Comparison of ENCODE assay signal across 8 cellular contexts in genomic region chr17:75848523-75849303, GRCh38. TPM values are rescaled to one million over a fixed set of nuclear protein-coding genes. Genes with fewer than 3 reads are reported as not detected.
DNase-seq lines count a peak whose midpoint lies in the region; ATAC-seq and TF ChIP-seq lines count a peak whose summit lies in the region.

No MANE protein-coding gene starts in this region.

- ATAC-seq in mucosa of descending colon (peak; percentile 10), HG03432 (IDR thresholded peaks at IDR 0.05; ENCODE audit: unreplicated experiment) (no peak)

- DNase-seq in NCI-H345 (lab: John Stamatoyannopoulos, UW): peak; percentile 47
- peak; percentile 73 to 77 for DNase-seq in activated CD4-positive, alpha-beta T cell treated with anti-CD3 and anti-CD28 coated beads, Interleukin-2, amount 50 U/mL, for 24 hours (ENCODE audit: low read depth in 1 of 2, low spot score in 1 of 2)
- DNase-seq in dorsolateral prefrontal cortex: peak in 8 of 10 donors; percentile 56 to 83 (median 63)
- DNase-seq in mucosa of descending colon: peak; percentile 87 to 96 (median 90)
- DNase-seq in stimulated activated CD8-positive, alpha-beta memory T cell treated with anti-CD3 and anti-CD28 coated beads, Interleukin-7, amount 100 ng/mL, for 48 hours (ENCODE audit: extremely low read depth in 1 of 2, low read depth in 1 of 2): peak; percentile 42 to 72
- DNase-seq in mesenteric fat pad (ENCODE audit: low spot score): no peak

- intact Hi-C loops in dorsolateral prefrontal cortex (cut with DNase I): loop anchor here in 1 of 2 donors (5.0 kb wide), 2 partner anchors 49 to 86 kb away; partner anchors contain the start of gene TRIM65
- intact Hi-C loops in mucosa of descending colon (cut with DNase I, micrococcal nuclease): no loop called here

- peaks cover 2% of the 10 kb centered on the region for H3K36me3 ChIP-seq in mucosa of descending colon (ENCODE audit: low read depth)

- H3K27me3 ChIP-seq in dorsolateral prefrontal cortex: no peaks in the 10 kb centered on the region

- peak overlapping the region in 57 of 59 donors; percentile 4 to 100 (median 76) for H3K27ac ChIP-seq in dorsolateral prefrontal cortex

- no peaks in the 10 kb centered on the region for H3K9me3 ChIP-seq in mucosa of descending colon

- H3K4me3 ChIP-seq in dorsolateral prefrontal cortex: peak overlapping the region in 3 of 59 donors; percentile 1 to 9 (median 6)
- no peak overlapping the region for H3K4me3 ChIP-seq in mucosa of descending colon

- TF ChIP-seq CTCF in GM12874 (IDR thresholded peaks at IDR 0.05; ENCODE audit: insufficient read depth, low read depth, low read length) (peak; percentile 71), dorsolateral prefrontal cortex (IDR thresholded peaks at IDR 0.05 in 54 of 56, conservative IDR thresholded peaks at IDR 0.05 in 2 of 56; ENCODE audit: low read depth in 1 of 56, partially characterized antibody in 56 of 56) (peak in 54 of 56 donors; percentile 41 to 70 (median 61)), mucosa of descending colon (IDR thresholded peaks at IDR 0.05) (peak; percentile 57)

- H3K4me1 ChIP-seq in mucosa of descending colon (ENCODE audit: low read depth): peaks cover 31% of the 10 kb centered on the region

RNA-seq across cellular contexts. Expression of gene UNC13D, which starts 4.5 kb away (rescaled TPM):
- 10 to 100 TPM in 85 of 120 experiments, 1 to 10 TPM in 35; 3.9 to 40.2 (median 13.0) TPM for total RNA-seq in dorsolateral prefrontal cortex
- 10 to 100 TPM; 18.4 to 40.2 (median 23.0) TPM for total RNA-seq in mucosa of descending colon
- 12.8 TPM for total RNA-seq in mesenteric fat pad

RNA-seq across cellular contexts. Expression of gene WBP2, which starts 6.4 kb away (rescaled TPM):
- 100 to 1,000 TPM; 311 to 523 (median 421) TPM for total RNA-seq in dorsolateral prefrontal cortex
- 100 to 1,000 TPM in 1 of 3 donors, 10 to 100 TPM in 2; 99.1 to 114 (median 99.8) TPM for total RNA-seq in mucosa of descending colon
- 125 TPM for total RNA-seq in mesenteric fat pad

RNA-seq across cellular contexts. Expression of gene TRIM47, which starts 29.7 kb away (rescaled TPM):
- total RNA-seq in dorsolateral prefrontal cortex (100 to 1,000 TPM in 3 of 120 experiments, 10 to 100 TPM in 117; 19.7 to 109 (median 43.9) TPM), mucosa of descending colon (10 to 100 TPM; 44.5 to 77.4 (median 53.4) TPM), mesenteric fat pad (35.7 TPM)

RNA-seq across cellular contexts. Expression of gene TRIM65, which starts 48.0 kb away (rescaled TPM):
- total RNA-seq in dorsolateral prefrontal cortex (10 to 100 TPM; 11.9 to 37.4 (median 20.2) TPM), mucosa of descending colon (10 to 100 TPM; 13.7 to 23.8 (median 15.4) TPM), mesenteric fat pad (20.9 TPM)

RNA-seq across cellular contexts. Expression of gene MRPL38, which starts 56.0 kb away (rescaled TPM):
- 100 to 1,000 TPM in 56 of 120 experiments, 10 to 100 TPM in 64; 65.1 to 138 (median 98.8) TPM for total RNA-seq in dorsolateral prefrontal cortex
- 10 to 100 TPM; 87.0 to 98.0 (median 89.4) TPM for total RNA-seq in mucosa of descending colon
- total RNA-seq in mesenteric fat pad: 70.8 TPM
